Comparison of ENCODE assay signal across 1 cellular context in genomic region chr13:46962286-46962941, GRCh38.
TF ChIP-seq lines count a peak whose summit lies in the region.

No MANE protein-coding gene starts in this region.

TF ChIP-seq in HCT116, 20 proteins besides CTCF, POLR2A, EP300 and RAD21 (continued from another document):
- TF ChIP-seq ZBTB33 (IDR thresholded peaks at IDR 0.05; ENCODE audit: extremely low read depth, insufficient replicate concordance, low read length) = no peak
- TF ChIP-seq SRF (IDR thresholded peaks at IDR 0.05; ENCODE audit: low read depth) = no peak
- no peak for TF ChIP-seq MAX (IDR thresholded peaks at IDR 0.05)
- no peak for TF ChIP-seq JUND (IDR thresholded peaks at IDR 0.05)
